12 cellular contexts compared by ENCODE assay signal in genomic region chr1:210310562-210310961, GRCh38. TPM values are rescaled to one million over a fixed set of nuclear protein-coding genes. Genes with fewer than 3 reads are reported as not detected.
DNase-seq lines count a peak whose midpoint lies in the region; TF ChIP-seq lines count a peak whose summit lies in the region.
"Had no signal": no experiment of that assay in that cellular context is flagged by ENCODE, and none has a peak within 500 bp of the region (broad histone marks: within the 10 kb centered on the region; RNA-seq: fewer than 3 reads in every experiment).

No MANE protein-coding gene starts in this region.

- no peaks in the 10 kb centered on the region for H3K79me2 ChIP-seq in Karpas-422 (ENCODE audit: low read length)
- H3K79me2 ChIP-seq in trophoblast cell (ENCODE audit: control insufficient read depth, insufficient read depth, low read length, poor library complexity): no peaks in the 10 kb centered on the region

- DNase-seq in Karpas-422 (no peak), endodermal cell (no peak), trophoblast cell (no peak), T-helper 2 cell (no peak), foreskin melanocyte (no peak), hepatic stellate cell (ENCODE audit: low spot score) (no peak), coronary artery (ENCODE audit: low spot score) (no peak)

- H3K27ac Mint-ChIP-seq in endodermal cell: no peak overlapping the region
- H3K27ac Mint-ChIP-seq: activated CD8-positive, alpha-beta memory T cell treated with anti-CD3 and anti-CD28 coated beads, Interleukin-2, amount 10 ng/mL, durations not matched to agents 7 days and 5 days; activated naive CD4-positive, alpha-beta T cell treated with anti-CD3 and anti-CD28 coated beads, Interleukin-2, amount 10 ng/mL, durations not matched to agents 7 days and 5 days had no signal

- no peak overlapping the region for H3K4ac ChIP-seq in trophoblast cell (ENCODE audit: low read depth, low read length)

- H3K4me3 Mint-ChIP-seq in endodermal cell: peak overlapping the region; percentile 66

- H2BK5ac ChIP-seq in trophoblast cell (ENCODE audit: low read depth, low read length, poor library complexity): no peak overlapping the region

- H4K12ac ChIP-seq in trophoblast cell (ENCODE audit: low read depth, low read length): no peak overlapping the region

- peak overlapping the region; percentile 74 to 98 (median 83); a peak in 14 of 22 replicates for H3K4me2 ChIP-seq in BLaER1 treated with 17β-estradiol and CSF1 and Interleukin-3, amounts not matched to agents 10 nM and 100 nM
- H3K4me2 ChIP-seq in Karpas-422 (ENCODE audit: low read depth, low read length, poor library complexity, severe bottlenecking) (peak overlapping the region; percentile 27), trophoblast cell (ENCODE audit: low read length) (peak overlapping the region; percentile 28)

- TF ChIP-seq CTCF in endodermal cell (conservative IDR thresholded peaks at IDR 0.05) (no peak), coronary artery (IDR thresholded peaks at IDR 0.05) (no peak)

- no peaks in the 10 kb centered on the region for H3K36me3 Mint-ChIP-seq in endodermal cell (ENCODE audit: low read depth)
- H3K36me3 Mint-ChIP-seq: activated CD8-positive, alpha-beta memory T cell treated with anti-CD3 and anti-CD28 coated beads, Interleukin-2, amount 10 ng/mL, durations not matched to agents 7 days and 5 days; activated naive CD4-positive, alpha-beta T cell treated with anti-CD3 and anti-CD28 coated beads, Interleukin-2, amount 10 ng/mL, durations not matched to agents 7 days and 5 days; naive thymus-derived CD4-positive, alpha-beta T cell had no signal

- no peaks in the 10 kb centered on the region for H3K9me3 ChIP-seq in BLaER1 treated with 17β-estradiol and CSF1 and Interleukin-3, amounts not matched to agents 10 nM and 100 nM (replicated peaks in 1 of 11)
- H3K9me3 ChIP-seq in Karpas-422 (ENCODE audit: low read length) (no peaks in the 10 kb centered on the region), endodermal cell (ENCODE audit: control insufficient read depth, low read length) (no peaks in the 10 kb centered on the region), trophoblast cell (ENCODE audit: insufficient read depth, low read depth, low read length) (no peaks in the 10 kb centered on the region)

- H3K23ac ChIP-seq in trophoblast cell (ENCODE audit: low read length): no peak overlapping the region

- H3K36me3 ChIP-seq in BLaER1 treated with 17β-estradiol and CSF1 and Interleukin-3, amounts not matched to agents 10 nM and 100 nM: no peaks in the 10 kb centered on the region
- H3K36me3 ChIP-seq in Karpas-422 (ENCODE audit: insufficient read depth, low read length) (no peaks in the 10 kb centered on the region), endodermal cell (ENCODE audit: control insufficient read depth, insufficient read depth, low read length) (no peaks in the 10 kb centered on the region), trophoblast cell (ENCODE audit: control insufficient read depth in 1 of 2, insufficient read depth in 2 of 2, low read length in 2 of 2) (no peaks in the 10 kb centered on the region)

- H3K27ac ChIP-seq in BLaER1 treated with 17β-estradiol and CSF1 and Interleukin-3, amounts not matched to agents 10 nM and 100 nM: no peak overlapping the region
- no peak overlapping the region for H3K27ac ChIP-seq in Karpas-422 (ENCODE audit: low read length)
- no peak overlapping the region for H3K27ac ChIP-seq in endodermal cell (ENCODE audit: low read depth, low read length)
- H3K27ac ChIP-seq in trophoblast cell (ENCODE audit: low read depth, low read length): no peak overlapping the region
- H3K27ac ChIP-seq in coronary artery: no peak overlapping the region

- H3K18ac ChIP-seq in trophoblast cell (ENCODE audit: low read length): no peak overlapping the region

- no peak overlapping the region for H2BK120ac ChIP-seq in trophoblast cell (ENCODE audit: insufficient read depth, low read length, poor library complexity)

- peaks cover 4% of the 10 kb centered on the region for H3K79me1 ChIP-seq in trophoblast cell (ENCODE audit: low read length)

- H2AK5ac ChIP-seq in trophoblast cell (ENCODE audit: low read length): no peak overlapping the region

- H3K9me3 Mint-ChIP-seq in endodermal cell: no peaks in the 10 kb centered on the region
- H3K9me3 Mint-ChIP-seq: activated naive CD4-positive, alpha-beta T cell treated with anti-CD3 and anti-CD28 coated beads, Interleukin-2, amount 10 ng/mL, durations not matched to agents 7 days and 5 days had no signal

- no peaks in the 10 kb centered on the region for H3K27me3 ChIP-seq in BLaER1 treated with 17β-estradiol and CSF1 and Interleukin-3, amounts not matched to agents 10 nM and 100 nM
- no peaks in the 10 kb centered on the region for H3K27me3 ChIP-seq in Karpas-422 (ENCODE audit: low read length)
- no peaks in the 10 kb centered on the region for H3K27me3 ChIP-seq in endodermal cell (ENCODE audit: control insufficient read depth, insufficient read depth, low read length, poor library complexity, severe bottlenecking)
- no peaks in the 10 kb centered on the region for H3K27me3 ChIP-seq in trophoblast cell (ENCODE audit: insufficient read depth, low read length)

- peak overlapping the region in 1 of 10 experiments; percentile 67; a peak in 1 of 20 replicates for H3K4me3 ChIP-seq in BLaER1 treated with 17β-estradiol and CSF1 and Interleukin-3, amounts not matched to agents 10 nM and 100 nM
- H3K4me3 ChIP-seq in Karpas-422 (ENCODE audit: low read length): no peak overlapping the region
- peak overlapping the region; percentile 56 for H3K4me3 ChIP-seq in endodermal cell (ENCODE audit: low read length)
- no peak overlapping the region for H3K4me3 ChIP-seq in trophoblast cell (ENCODE audit: low read depth, low read length)
- no peak overlapping the region for H3K4me3 ChIP-seq in coronary artery
- H3K4me3 ChIP-seq: K562 had no signal

- H4K8ac ChIP-seq in trophoblast cell (ENCODE audit: low read depth, low read length): no peak overlapping the region

- H3K4me1 ChIP-seq in BLaER1 treated with 17β-estradiol and CSF1 and Interleukin-3, amounts not matched to agents 10 nM and 100 nM: peaks cover 0 to 6% (median 2%) of the 10 kb centered on the region in 10 experiments; a peak in 4 of 20 replicates
- H3K4me1 ChIP-seq in Karpas-422 (ENCODE audit: low read length): peaks cover 10% of the 10 kb centered on the region
- no peaks in the 10 kb centered on the region for H3K4me1 ChIP-seq in endodermal cell (ENCODE audit: control insufficient read depth, insufficient read depth, low read length)
- H3K4me1 ChIP-seq in trophoblast cell (ENCODE audit: control insufficient read depth in 1 of 2, insufficient read depth in 2 of 2, low read length in 2 of 2): no peaks in the 10 kb centered on the region

- no peaks in the 10 kb centered on the region for H4K20me1 ChIP-seq in BLaER1 treated with 17β-estradiol and CSF1 and Interleukin-3, amounts not matched to agents 10 nM and 100 nM
- no peaks in the 10 kb centered on the region for H4K20me1 ChIP-seq in Karpas-422 (ENCODE audit: insufficient read depth, low read depth, low read length)

- peak overlapping the region in 4 of 11 experiments; percentile 8 to 72 (median 42); a peak in 1 of 22 replicates for H3K9ac ChIP-seq in BLaER1 treated with 17β-estradiol and CSF1 and Interleukin-3, amounts not matched to agents 10 nM and 100 nM
- H3K9ac ChIP-seq in Karpas-422 (ENCODE audit: low read length) (no peak overlapping the region), endodermal cell (ENCODE audit: extremely low read depth, low read length, poor library complexity, severe bottlenecking) (no peak overlapping the region), trophoblast cell (ENCODE audit: low read length) (no peak overlapping the region)

- no peak overlapping the region for H4K91ac ChIP-seq in trophoblast cell (ENCODE audit: low read depth, low read length)

- no peak overlapping the region for H3K14ac ChIP-seq in trophoblast cell (ENCODE audit: low read length)

- H3K4me1 Mint-ChIP-seq in endodermal cell: no peaks in the 10 kb centered on the region

- H3K9me2 ChIP-seq in Karpas-422 (replicated peaks; ENCODE audit: insufficient read depth, low read length): no peaks in the 10 kb centered on the region

- H2AFZ ChIP-seq in Karpas-422 (ENCODE audit: low read length): no peak overlapping the region
- no peak overlapping the region for H2AFZ ChIP-seq in trophoblast cell (ENCODE audit: insufficient read depth, low read length, poor library complexity)

- 69% methylated on average over 3 of the region's 3 CpGs; no CpG with 5 or more reads in 1 of the 2 experiments for WGBS in endodermal cell (ENCODE audit: insufficient coverage in 1 of 2, insufficient read length in 1 of 2), 2 experiments
- WGBS in trophoblast cell (ENCODE audit: extremely low coverage, insufficient coverage, insufficient read length): no CpG with 5 or more reads among the region's 3 CpGs

- H3K27me3 Mint-ChIP-seq in endodermal cell (ENCODE audit: insufficient read depth): peaks cover 15% of the 10 kb centered on the region

- no peak overlapping the region for H2BK12ac ChIP-seq in trophoblast cell (ENCODE audit: low read length)

RNA-seq across cellular contexts. Expression of gene HHAT, which starts 18.1 kb away (rescaled TPM):
- total RNA-seq in Karpas-422 (2014; rRNA removed; shearing (Covaris generic); ENCODE audit: low replicate concordance): 1.4 and 2.3 TPM in 2 replicates
- total RNA-seq in endodermal cell: 1 to 10 TPM; 6.9 to 9.8 TPM
- polyA plus RNA-seq in endodermal cell (2013, experiment 1 of 2): 6.6 TPM
- polyA plus RNA-seq in endodermal cell (2013, experiment 2 of 2): 5.7 TPM
- polyA plus RNA-seq in trophoblast cell (2013): 5.1 and 5.2 TPM in 2 replicates

Comparison
In these comparisons a context has a peak if more than half of its experiments do, and no peak if none do; other contexts are left out.
1. H3K4me2 ChIP-seq: peak in every context shown above with its lines; median percentile 83 in BLaER1 treated with 17β-estradiol and CSF1 and Interleukin-3, amounts not matched to agents 10 nM and 100 nM; 28 in trophoblast cell; 27 in Karpas-422.